8 cellular contexts compared by ENCODE assay signal in the genomic region with DNA sequence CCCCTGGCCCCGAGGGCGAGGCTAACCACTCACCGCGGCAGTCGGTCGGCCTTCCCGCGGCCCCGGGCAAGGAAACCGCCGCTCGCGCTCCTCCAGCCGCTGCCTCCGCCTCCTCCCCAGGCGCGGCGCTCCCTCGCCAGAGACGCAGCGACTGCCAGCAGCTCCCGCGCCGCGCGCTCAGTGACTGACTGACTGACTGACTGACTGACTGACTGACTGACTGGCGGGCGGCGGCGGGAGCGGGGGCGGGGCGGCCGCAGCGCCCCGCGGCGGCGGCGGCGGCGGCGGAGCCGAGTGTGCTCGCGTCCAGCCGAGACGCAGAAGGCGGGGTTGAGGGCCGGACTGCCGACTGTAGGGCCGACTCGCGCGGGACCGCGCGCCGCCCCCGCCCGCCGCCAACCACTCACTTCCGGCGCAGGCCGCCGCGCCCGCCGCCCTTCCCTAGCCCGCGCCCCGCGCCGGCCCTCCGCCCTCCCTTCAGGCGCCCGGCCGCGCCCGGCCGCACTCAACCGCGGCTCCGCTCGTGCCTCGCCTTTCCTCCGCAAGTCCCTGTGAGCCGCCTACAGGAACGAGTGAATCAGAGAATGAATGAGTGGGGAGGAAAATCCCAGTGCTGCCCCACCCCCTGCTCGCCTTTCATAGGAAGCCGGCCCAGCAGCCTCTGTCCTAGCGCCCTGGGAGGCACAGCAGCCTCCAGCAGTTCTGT. TPM values are rescaled to one million over a fixed set of nuclear protein-coding genes. Genes with fewer than 3 reads are reported as not detected.
DNase-seq lines count a peak whose midpoint lies in the region; ATAC-seq and TF ChIP-seq lines count a peak whose summit lies in the region.

Gene RAPH1 (minus strand): TSS at position 224 of the 706 bp plus-strand sequence. CDS start 39,948 bp downstream, outside the sequence.

- H3K4me2 ChIP-seq in neural cell (ENCODE audit: low read length) = peak within 1 kb of the TSS; percentile 79

- H3K27ac ChIP-seq in KOPT-K1 (ENCODE audit: low read depth, low read length, poor library complexity, severe bottlenecking) = peak within 1 kb of the TSS; percentile 47
- H3K27ac ChIP-seq in neural cell (ENCODE audit: low read length) = peak within 1 kb of the TSS; percentile 89

- no peaks in the 10 kb centered on the region for H3K27me3 ChIP-seq in neural cell (ENCODE audit: insufficient read depth, low read depth, low read length)

- H3K4me3 Mint-ChIP-seq in CD14-positive monocyte = peak within 1 kb of the TSS; percentile 86 to 95
- H3K4me3 Mint-ChIP-seq in stimulated activated naive CD8-positive, alpha-beta T cell treated with anti-CD3 and anti-CD28 coated beads, Interleukin-15, Interleukin-2, amounts not matched to agents 100 ng/mL and 50 ng/mL, for 24 hours = peak within 1 kb of the TSS; percentile 76

- H3K4me3 ChIP-seq in foreskin fibroblast (ENCODE audit: low read depth in 1 of 2, low read length in 2 of 2) (peak within 1 kb of the TSS; percentile 82 to 95), neural cell (ENCODE audit: low read length) (peak within 1 kb of the TSS; percentile 96)

- peak; percentile 73 for TF ChIP-seq EP300 in neural cell (conservative IDR thresholded peaks at IDR 0.05; ENCODE audit: poor library complexity, severe bottlenecking)

- H3K36me3 Mint-ChIP-seq in CD14-positive monocyte = peaks cover 0 to 12% of the 10 kb centered on the region in 2 donors
- H3K36me3 Mint-ChIP-seq in stimulated activated naive CD8-positive, alpha-beta T cell treated with anti-CD3 and anti-CD28 coated beads, Interleukin-15, Interleukin-2, amounts not matched to agents 100 ng/mL and 50 ng/mL, for 24 hours (ENCODE audit: low read depth) = peaks cover 8% of the 10 kb centered on the region

- H3K9ac ChIP-seq in neural cell (ENCODE audit: low read length) = peak within 1 kb of the TSS; percentile 95

- no peaks in the 10 kb centered on the region for H3K9me2 ChIP-seq in neural cell (ENCODE audit: insufficient read depth, low read length)

- no peak for TF ChIP-seq CTCF in CD14-positive monocyte (IDR thresholded peaks at IDR 0.05)
- TF ChIP-seq CTCF in foreskin fibroblast (IDR thresholded peaks at IDR 0.05; ENCODE audit: low read depth, low read length) = no peak
- TF ChIP-seq CTCF in neural cell (IDR thresholded peaks at IDR 0.05; ENCODE audit: poor library complexity, severe bottlenecking) = peak; percentile 20

- peak; percentile 72 for DNase-seq in CD14-positive monocyte (ENCODE audit: low spot score)
- peak; percentile 83 to 84 for DNase-seq in SHP77 (lab: John Stamatoyannopoulos, UW)
- peak; percentile 8 to 51 (median 18) for DNase-seq in activated naive CD4-positive, alpha-beta T cell (lab: John Stamatoyannopoulos, UW)
- peak; percentile 90 to 96 for DNase-seq in foreskin fibroblast

- H3F3A ChIP-seq in neural cell (ENCODE audit: insufficient read depth, low read length, poor library complexity, severe bottlenecking) = peaks cover 4% of the 10 kb centered on the region

- H4K20me1 ChIP-seq in neural cell (ENCODE audit: insufficient read depth) = peaks cover 7% of the 10 kb centered on the region

- H3K9me3 Mint-ChIP-seq in CD14-positive monocyte = peaks cover 7 to 36% (median 26%) of the 10 kb centered on the region in 7 donors
- H3K9me3 Mint-ChIP-seq in stimulated activated naive CD8-positive, alpha-beta T cell treated with anti-CD3 and anti-CD28 coated beads, Interleukin-15, Interleukin-2, amounts not matched to agents 100 ng/mL and 50 ng/mL, for 24 hours = peaks cover 21% of the 10 kb centered on the region

- H3K36me3 ChIP-seq in KOPT-K1 (ENCODE audit: insufficient read depth, low read length) = no peaks in the 10 kb centered on the region
- no peaks in the 10 kb centered on the region for H3K36me3 ChIP-seq in neural cell (ENCODE audit: insufficient read depth, low read length)

- intact Hi-C loops in CD14-positive monocyte (cut with micrococcal nuclease) = loop anchor here in 1 of 2 donors (10.0 kb wide), 1 partner anchor 120 kb away; no protein-coding TSS in a partner anchor

- H3K9me3 ChIP-seq in KOPT-K1 (ENCODE audit: insufficient read depth, low read length, poor library complexity, severe bottlenecking) (peaks cover 15% of the 10 kb centered on the region), neural cell (ENCODE audit: low read length) (no peaks in the 10 kb centered on the region)

- H2AFZ ChIP-seq in neural cell (ENCODE audit: low read depth, low read length) = peak within 1 kb of the TSS; percentile 79

- H3K27ac Mint-ChIP-seq in CD14-positive monocyte = peak within 1 kb of the TSS; percentile 38 to 89 (median 76)
- H3K27ac Mint-ChIP-seq in stimulated activated naive CD8-positive, alpha-beta T cell treated with anti-CD3 and anti-CD28 coated beads, Interleukin-15, Interleukin-2, amounts not matched to agents 100 ng/mL and 50 ng/mL, for 24 hours = peak within 1 kb of the TSS; percentile 39

- peak; percentile 64 for ATAC-seq in GM21423 (IDR thresholded peaks at IDR 0.05; ENCODE audit: unreplicated experiment)

- peaks cover 55 to 81% (median 67%) of the 10 kb centered on the region in 3 donors for H3K27me3 Mint-ChIP-seq in CD14-positive monocyte (ENCODE audit: low read depth in 3 of 3)
- peaks cover 62% of the 10 kb centered on the region for H3K27me3 Mint-ChIP-seq in stimulated activated naive CD8-positive, alpha-beta T cell treated with anti-CD3 and anti-CD28 coated beads, Interleukin-15, Interleukin-2, amounts not matched to agents 100 ng/mL and 50 ng/mL, for 24 hours

- TF ChIP-seq RAD21 in neural cell (conservative IDR thresholded peaks at IDR 0.05) = peak; percentile 6

- peaks cover 27% of the 10 kb centered on the region for H3K4me1 Mint-ChIP-seq in CD14-positive monocyte
- H3K4me1 Mint-ChIP-seq in stimulated activated naive CD8-positive, alpha-beta T cell treated with anti-CD3 and anti-CD28 coated beads, Interleukin-15, Interleukin-2, amounts not matched to agents 100 ng/mL and 50 ng/mL, for 24 hours (ENCODE audit: low read depth) = peaks cover 25% of the 10 kb centered on the region

- H3K79me2 ChIP-seq in neural cell (replicated peaks; ENCODE audit: insufficient read depth, low read length) = peaks cover 33% of the 10 kb centered on the region

TF ChIP-seq in neural cell, 6 proteins besides CTCF, POLR2A, EP300 and RAD21:
- TF ChIP-seq POLR2AphosphoS5 (IDR thresholded peaks at IDR 0.05) (peak; percentile 64), TAF1 (IDR thresholded peaks at IDR 0.05; ENCODE audit: low read depth) (peak; percentile 61), MXI1 (conservative IDR thresholded peaks at IDR 0.05; ENCODE audit: poor library complexity, severe bottlenecking) (peak; percentile 39), EZH2 (IDR thresholded peaks at IDR 0.05; ENCODE audit: borderline replicate concordance, insufficient read depth, low read length, poor library complexity, severe bottlenecking) (no peak), SMC3 (conservative IDR thresholded peaks at IDR 0.05; ENCODE audit: poor library complexity) (peak; percentile 24)
- TF ChIP-seq, protein P1, sequence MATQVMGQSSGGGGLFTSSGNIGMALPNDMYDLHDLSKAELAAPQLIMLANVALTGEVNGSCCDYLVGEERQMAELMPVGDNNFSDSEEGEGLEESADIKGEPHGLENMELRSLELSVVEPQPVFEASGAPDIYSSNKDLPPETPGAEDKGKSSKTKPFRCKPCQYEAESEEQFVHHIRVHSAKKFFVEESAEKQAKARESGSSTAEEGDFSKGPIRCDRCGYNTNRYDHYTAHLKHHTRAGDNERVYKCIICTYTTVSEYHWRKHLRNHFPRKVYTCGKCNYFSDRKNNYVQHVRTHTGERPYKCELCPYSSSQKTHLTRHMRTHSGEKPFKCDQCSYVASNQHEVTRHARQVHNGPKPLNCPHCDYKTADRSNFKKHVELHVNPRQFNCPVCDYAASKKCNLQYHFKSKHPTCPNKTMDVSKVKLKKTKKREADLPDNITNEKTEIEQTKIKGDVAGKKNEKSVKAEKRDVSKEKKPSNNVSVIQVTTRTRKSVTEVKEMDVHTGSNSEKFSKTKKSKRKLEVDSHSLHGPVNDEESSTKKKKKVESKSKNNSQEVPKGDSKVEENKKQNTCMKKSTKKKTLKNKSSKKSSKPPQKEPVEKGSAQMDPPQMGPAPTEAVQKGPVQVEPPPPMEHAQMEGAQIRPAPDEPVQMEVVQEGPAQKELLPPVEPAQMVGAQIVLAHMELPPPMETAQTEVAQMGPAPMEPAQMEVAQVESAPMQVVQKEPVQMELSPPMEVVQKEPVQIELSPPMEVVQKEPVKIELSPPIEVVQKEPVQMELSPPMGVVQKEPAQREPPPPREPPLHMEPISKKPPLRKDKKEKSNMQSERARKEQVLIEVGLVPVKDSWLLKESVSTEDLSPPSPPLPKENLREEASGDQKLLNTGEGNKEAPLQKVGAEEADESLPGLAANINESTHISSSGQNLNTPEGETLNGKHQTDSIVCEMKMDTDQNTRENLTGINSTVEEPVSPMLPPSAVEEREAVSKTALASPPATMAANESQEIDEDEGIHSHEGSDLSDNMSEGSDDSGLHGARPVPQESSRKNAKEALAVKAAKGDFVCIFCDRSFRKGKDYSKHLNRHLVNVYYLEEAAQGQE (IDR thresholded peaks at IDR 0.05; ENCODE audit: borderline replicate concordance) = peak; percentile 43

RNA-seq across cellular contexts. Expression of gene RAPH1, which starts in this region (rescaled TPM):
- 1 to 10 TPM; 4.5 to 5.1 TPM for polyA plus RNA-seq in CD14-positive monocyte
- polyA plus RNA-seq in neural cell = 13.9 and 17.9 TPM in 2 replicates
- polyA minus RNA-seq in neural cell = 54.5 and 79.4 TPM in 2 replicates

Comparison
In these comparisons a context has a peak if more than half of its experiments do, and no peak if none do; other contexts are left out.
1. Peak in every context shown above with its lines: DNase-seq, ATAC-seq, H3K4me3 ChIP-seq and H3K27ac ChIP-seq.
2. DNase-seq: peak in every context shown above with its lines; median percentile 93 in foreskin fibroblast; 84 in SHP77; 72 in CD14-positive monocyte; 18 in activated naive CD4-positive, alpha-beta T cell.